21 cellular contexts compared by ENCODE assay signal in genomic region chr13:51298812-51299211, GRCh38. TPM values are rescaled to one million over a fixed set of nuclear protein-coding genes. Genes with fewer than 3 reads are reported as not detected.
A peak's percentile ranks its signal among the peaks of the same experiment; 100 is the strongest.
DNase-seq lines count a peak whose midpoint lies in the region; ATAC-seq, FAIRE-seq and TF ChIP-seq lines count a peak whose summit lies in the region.
"Had no signal": no experiment of that assay in that cellular context is flagged by ENCODE, and none has a peak within 500 bp of the region (broad histone marks: within the 10 kb centered on the region; RNA-seq: fewer than 3 reads in every experiment).

No MANE protein-coding gene starts in this region.

- H3K27ac ChIP-seq in K562 (ENCODE audit: extremely low read depth, low read depth, low read length) (no peak overlapping the region), mesenchymal stem cell (ENCODE audit: low read length, poor library complexity, severe bottlenecking) (no peak overlapping the region), adrenal gland (no peak overlapping the region)
- H3K27ac ChIP-seq: RWPE1 had no signal

- H3K4me1 ChIP-seq in K562 (replicated peaks in 1 of 2; ENCODE audit: control insufficient read depth in 2 of 2, insufficient read depth in 2 of 2, low read length in 2 of 2) = no peaks in the 10 kb centered on the region
- H3K4me1 ChIP-seq in mesenchymal stem cell (ENCODE audit: control insufficient read depth, insufficient read depth, low read depth, low read length) = no peaks in the 10 kb centered on the region
- no peaks in the 10 kb centered on the region for H3K4me1 ChIP-seq in adrenal gland (replicated peaks in 1 of 2)

- no peak for TF ChIP-seq RAD21 in K562 (CRISPR knock-in tag; conservative IDR thresholded peaks at IDR 0.05 in 1 of 2, IDR thresholded peaks at IDR 0.05 in 1 of 2)

- no peak overlapping the region for H2BK12ac ChIP-seq in mesenchymal stem cell (ENCODE audit: low read length in 2 of 2)

- in situ Hi-C loops in K562 (cut with MboI) = loop anchor here (10.0 kb wide), 1 partner anchor 164 kb away; no protein-coding TSS in a partner anchor

- H3K36me3 ChIP-seq in K562 (ENCODE audit: control insufficient read depth, insufficient read depth, low read length) = no peaks in the 10 kb centered on the region
- H3K36me3 ChIP-seq in mesenchymal stem cell (ENCODE audit: control insufficient read depth in 1 of 2, insufficient read depth in 2 of 2, low read depth in 1 of 2, low read length in 2 of 2) = no peaks in the 10 kb centered on the region
- H3K36me3 ChIP-seq in adrenal gland (replicated peaks in 1 of 2) = no peaks in the 10 kb centered on the region

- no peaks in the 10 kb centered on the region for H4K20me1 ChIP-seq in K562 (replicated peaks; ENCODE audit: control insufficient read depth, insufficient read depth, low read length)

- H3K9me3 ChIP-seq in K562 (replicated peaks; ENCODE audit: control insufficient read depth, insufficient read depth, low read depth, low read length) (no peaks in the 10 kb centered on the region), mesenchymal stem cell (ENCODE audit: control insufficient read depth, low read length) (no peaks in the 10 kb centered on the region), adrenal gland (replicated peaks in 1 of 3) (no peaks in the 10 kb centered on the region)

- no peaks in the 10 kb centered on the region for H3K79me2 ChIP-seq in K562 (ENCODE audit: control insufficient read depth, insufficient read depth, low read length)

- CTCF ChIA-PET in K562 (lab: Yijun Ruan, JAX; ENCODE audit: low intra/inter-chr PET ratio) = no interaction called here

- DNase-seq in EH (ENCODE audit: low read depth) (peak; percentile 18), NCI-H2171 (lab: John Stamatoyannopoulos, UW) (peak; percentile 15), K562 (ENCODE audit: extremely low read depth in 1 of 4, low spot score in 3 of 4) (no peak), mesenchymal stem cell (peak; percentile 26), anterior cingulate cortex (lab: John Stamatoyannopoulos, UW) (no peak), adrenal gland (no peak)
- DNase-seq in stimulated activated CD4-positive, alpha-beta T cell treated with anti-CD3 and anti-CD28 coated beads, Interleukin-2, amount 100 ng/mL, for 48 hours = no peak
- DNase-seq: C1 segment of cervical spinal cord; effector CD8-positive, alpha-beta T cell; immature natural killer cell; KBM-7; NCI-H1694 treated with DMSO at 0.1 percent for 48 hours; NCI-H446 treated with DMSO at 0.1 percent for 48 hours; retina; stimulated activated CD8-positive, alpha-beta memory T cell treated with anti-CD3 and anti-CD28 coated beads, Interleukin-4, amount 100 ng/mL, for 48 hours; substantia nigra had no signal

- H4K8ac ChIP-seq in mesenchymal stem cell (ENCODE audit: low read length) = no peak overlapping the region

- H3K14ac ChIP-seq in mesenchymal stem cell (ENCODE audit: low read length in 2 of 2) = no peak overlapping the region

- TF ChIP-seq POLR2A in K562 (conservative IDR thresholded peaks at IDR 0.05) (no peak), adrenal gland (IDR thresholded peaks at IDR 0.05) (no peak)

- ATAC-seq in K562 = no peak
- ATAC-seq in GM18909 (IDR thresholded peaks at IDR 0.05; ENCODE audit: poor library complexity, unreplicated experiment) = no peak

- H3K18ac ChIP-seq in mesenchymal stem cell (ENCODE audit: low read depth in 1 of 2, low read length in 2 of 2) = no peak overlapping the region

- no peaks in the 10 kb centered on the region for H3K79me1 ChIP-seq in mesenchymal stem cell (replicated peaks; ENCODE audit: low read length, poor library complexity, severe bottlenecking)

- no peak for FAIRE-seq in K562 (lab: Jason Lieb, UNC)
- FAIRE-seq: urothelium cell line had no signal

- no peak overlapping the region for H3K23ac ChIP-seq in mesenchymal stem cell (ENCODE audit: low read length in 2 of 2)

- H2BK15ac ChIP-seq in mesenchymal stem cell (ENCODE audit: low read depth, poor library complexity, severe bottlenecking) = no peak overlapping the region

- 0% methylated on average over 1 of the region's 1 CpG for WGBS in K562 (ENCODE audit: insufficient coverage, low coverage, missing lambda C conversion rate)
- WGBS in mesenchymal stem cell = 96% methylated on average over 1 of the region's 1 CpG
- 79 to 95% (median 90%) methylated on average over 1 of the region's 1 CpG for WGBS in adrenal gland, 4 donors

- no peak overlapping the region for H2BK5ac ChIP-seq in mesenchymal stem cell (ENCODE audit: low read depth, low read length, poor library complexity, severe bottlenecking)

- no TSS peak for BruUV-seq in K562 (replicated peaks; lab: Mats Ljungman, UMichigan)

- H3K27me3 ChIP-seq in K562 (ENCODE audit: control insufficient read depth in 2 of 2, insufficient read depth in 2 of 2, low read length in 2 of 2) = peaks cover 2 to 26% of the 10 kb centered on the region in 2 experiments; a peak in 4 of 5 replicates
- peaks cover 0 to 14% of the 10 kb centered on the region in 2 experiments for H3K27me3 ChIP-seq in mesenchymal stem cell (ENCODE audit: control insufficient read depth in 1 of 2, insufficient read depth in 1 of 2, low read length in 2 of 2)
- no peaks in the 10 kb centered on the region for H3K27me3 ChIP-seq in adrenal gland

- no peak overlapping the region for H3K4ac ChIP-seq in mesenchymal stem cell (ENCODE audit: low read depth in 1 of 2, low read length in 2 of 2)

- TF ChIP-seq EP300 in K562 (IDR thresholded peaks at IDR 0.05; ENCODE audit: low read length) = no peak

- H2BK120ac ChIP-seq in mesenchymal stem cell (ENCODE audit: low read depth, low read length) = no peak overlapping the region

- intact Hi-C loops in K562 (cut with micrococcal nuclease) (no loop called here), adrenal gland (cut with DNase I) (no loop called here)

- H3K9me1 ChIP-seq in K562 (ENCODE audit: control insufficient read depth, insufficient read depth, low read length) = no peaks in the 10 kb centered on the region

- H3K4me3 ChIP-seq in K562 (no peak overlapping the region), mesenchymal stem cell (ENCODE audit: insufficient read depth in 1 of 2, low read depth in 1 of 2, low read length in 2 of 2) (no peak overlapping the region), adrenal gland (no peak overlapping the region)

- H3K9ac ChIP-seq in K562 (ENCODE audit: insufficient read depth in 1 of 2, low read depth in 2 of 2, low read length in 2 of 2) (no peak overlapping the region), mesenchymal stem cell (ENCODE audit: low read length) (no peak overlapping the region)

- H2AK5ac ChIP-seq in mesenchymal stem cell (ENCODE audit: low read length, severe bottlenecking) = no peak overlapping the region

- no peak overlapping the region for H4K91ac ChIP-seq in mesenchymal stem cell (ENCODE audit: low read length)

- H2AFZ ChIP-seq in K562 (ENCODE audit: low read depth, low read length) = no peak overlapping the region
- H2AFZ ChIP-seq in mesenchymal stem cell (ENCODE audit: low read depth, low read length) = no peak overlapping the region

- no peak for TF ChIP-seq CTCF in K562 (IDR thresholded peaks at IDR 0.05 in 2 of 3, conservative IDR thresholded peaks at IDR 0.05 in 1 of 3; ENCODE audit: insufficient read depth in 2 of 3, low read depth in 1 of 3, low read length in 3 of 3)
- no peak for TF ChIP-seq CTCF in adrenal gland (IDR thresholded peaks at IDR 0.05)

- POLR2A ChIA-PET in K562 (lab: Yijun Ruan, JAX) = no interaction called here

- no peak overlapping the region for H3K4me2 ChIP-seq in K562 (ENCODE audit: insufficient read depth, low read length)
- no peak overlapping the region for H3K4me2 ChIP-seq in mesenchymal stem cell (ENCODE audit: low read length, poor library complexity, severe bottlenecking)

TF ChIP-seq in K562, 482 proteins besides CTCF, POLR2A, EP300 and RAD21:
- TF ChIP-seq HCFC1 (IDR thresholded peaks at IDR 0.05; ENCODE audit: low read depth, low read length) (peak; percentile 57), FOXJ3 (CRISPR knock-in tag; IDR thresholded peaks at IDR 0.05) (no peak), SIX5 (IDR thresholded peaks at IDR 0.05; ENCODE audit: borderline replicate concordance in 1 of 2, insufficient read depth in 1 of 2, low read depth in 1 of 2, low read length in 2 of 2) (0 out of 4 replicates have a peak, but pooled peaks of 1 of the 2 experiments have one; percentile 19)
- TF ChIP-seq, protein P1, sequence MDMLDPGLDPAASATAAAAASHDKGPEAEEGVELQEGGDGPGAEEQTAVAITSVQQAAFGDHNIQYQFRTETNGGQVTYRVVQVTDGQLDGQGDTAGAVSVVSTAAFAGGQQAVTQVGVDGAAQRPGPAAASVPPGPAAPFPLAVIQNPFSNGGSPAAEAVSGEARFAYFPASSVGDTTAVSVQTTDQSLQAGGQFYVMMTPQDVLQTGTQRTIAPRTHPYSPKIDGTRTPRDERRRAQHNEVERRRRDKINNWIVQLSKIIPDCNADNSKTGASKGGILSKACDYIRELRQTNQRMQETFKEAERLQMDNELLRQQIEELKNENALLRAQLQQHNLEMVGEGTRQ (CRISPR knock-in tag; IDR thresholded peaks at IDR 0.05) = peak; percentile 51
TF ChIP-seq in K562: peak in this region for 3.

RNA-seq across cellular contexts. Expression of gene SERPINE3, which starts 40.7 kb away (rescaled TPM):
- not detected in 2 replicates for total RNA-seq in K562 (2011; cell fraction: chromatin; rRNA removed; ENCODE audit: low replicate concordance)
- not detected in 2 replicates for total RNA-seq in K562 (2011; cell fraction: nucleolus; rRNA removed)
- total RNA-seq in K562 (2011; cell fraction: nucleoplasm; rRNA removed) = not detected in 2 replicates
- total RNA-seq in K562 (2014; rRNA removed) (not detected in 2 replicates), K562 (2014; rRNA removed; fragmentation: Illumina TruSeq; extraction: Trizol) (not detected in 2 replicates), K562 (2015; rRNA removed; fragmentation: Illumina TruSeq; extraction: Trizol) (not detected in 2 replicates), K562 (2021) (not detected in 2 replicates), adrenal gland (not detected)
- polyA plus RNA-seq in K562 (2011; rRNA removed) (not detected in 2 replicates), K562 (2014; fragmentation: Illumina TruSeq; extraction: Trizol) (not detected in 2 replicates), K562 (2014; fragmentation: Nextera tagmentation; extraction: Ambion mirVana) (not detected), K562 (2014; rRNA removed) (not detected in 2 replicates), adrenal gland (under 1 TPM in 1 of 3 donors, not detected in 2; 0.07 TPM)
- polyA plus RNA-seq in K562 (2011; cell fraction: cytosol; rRNA removed) = not detected in 2 replicates
- polyA plus RNA-seq in K562 (2011; cell fraction: nucleus; rRNA removed) = not detected in 2 replicates
- not detected in 2 replicates for polyA plus RNA-seq in K562 (2012)
- not detected in 2 replicates for polyA minus RNA-seq in K562 (2011; rRNA and poly(A)+ RNA removed)
- polyA minus RNA-seq in K562 (2011; cell fraction: cytosol; rRNA and poly(A)+ RNA removed) = not detected in 2 replicates
- polyA minus RNA-seq in K562 (2011; cell fraction: nucleus; rRNA and poly(A)+ RNA removed) = not detected in 2 replicates
- polyA plus RNA-seq in mesenchymal stem cell (2013, experiment 1 of 2) = not detected
- not detected for polyA plus RNA-seq in mesenchymal stem cell (2013, experiment 2 of 2)
- total RNA-seq: chondrocyte, G401 had no signal
- polyA plus RNA-seq: immature natural killer cell had no signal

Comparison
In these comparisons a context has a peak if more than half of its experiments do, and no peak if none do; other contexts are left out.
1. DNase-seq: peak in EH (single experiment), NCI-H2171 (single experiment) and mesenchymal stem cell (single experiment); none in K562 (0 of 4), anterior cingulate cortex (0 of 58), stimulated activated CD4-positive, alpha-beta T cell treated with anti-CD3 and anti-CD28 coated beads, Interleukin-2, amount 100 ng/mL, for 48 hours (0 of 2) and adrenal gland (0 of 7).